In genomic region chr2:99365661-99366060, GRCh38 we compare ENCODE assay signal across 15 cellular contexts. TPM values are rescaled to one million over a fixed set of nuclear protein-coding genes. Genes with fewer than 3 reads are reported as not detected.
DNase-seq lines count a peak whose midpoint lies in the region; ATAC-seq and TF ChIP-seq lines count a peak whose summit lies in the region.
"Had no signal": no experiment of that assay in that cellular context is flagged by ENCODE, and none has a peak within 500 bp of the region (broad histone marks: within the 10 kb centered on the region; RNA-seq: fewer than 3 reads in every experiment).

No MANE protein-coding gene starts in this region.

- H3K56ac ChIP-seq in IMR-90 (ENCODE audit: extremely low read depth, insufficient read depth, low read length) = no peak overlapping the region

- no peak overlapping the region for H4K91ac ChIP-seq in IMR-90 (ENCODE audit: insufficient read depth, low read depth, low read length)

- no peaks in the 10 kb centered on the region for H3K4me1 ChIP-seq in IMR-90 (ENCODE audit: control insufficient read depth, insufficient read depth, low read length)
- H3K4me1 ChIP-seq: BLaER1 treated with 17β-estradiol and CSF1 and Interleukin-3, amounts not matched to agents 10 nM and 100 nM; HAP-1 had no signal

- DNase-seq in EH (ENCODE audit: low read depth) (peak; percentile 20), IMR-90 (peak; percentile 0), fibroblast of mammary gland (ENCODE audit: low read depth) (peak; percentile 7), T-helper 9 cell (no peak)
- DNase-seq: CD8-positive, alpha-beta T cell; COR-L47; DMS 273 treated with DMSO at 0.1 percent for 48 hours; DMS53; DND-41; GDM1; KBM-7 had no signal

- CTCF ChIA-PET in IMR-90 (lab: Yijun Ruan, JAX) = interaction anchor here (2.6 kb wide), 1 partner anchor 14 kb away, joined by 8 read pairs; no protein-coding TSS in a partner anchor

- no peak for TF ChIP-seq CTCF in IMR-90 (conservative IDR thresholded peaks at IDR 0.05; ENCODE audit: low read depth, low read length)
- no peak for TF ChIP-seq CTCF in fibroblast of mammary gland (conservative IDR thresholded peaks at IDR 0.05; ENCODE audit: control insufficient read depth, insufficient read depth, low read depth, low read length)

- dilution Hi-C loops in IMR-90 (cut with HindIII; ENCODE audit: low sequenced_read_pairs, unreplicated experiment) = no loop called here

- no peak overlapping the region for H3K27ac ChIP-seq in IMR-90 (ENCODE audit: insufficient read depth, low read length)
- H3K27ac ChIP-seq: BLaER1 treated with 17β-estradiol and CSF1 and Interleukin-3, amounts not matched to agents 10 nM and 100 nM had no signal

- POLR2A ChIA-PET in IMR-90 (lab: Charles Lee; ENCODE audit: unreplicated experiment) = no interaction called here

- no peak for TF ChIP-seq POLR2A in IMR-90 (IDR thresholded peaks at IDR 0.05; ENCODE audit: low read depth, low read length)

- no peak overlapping the region for H3K9ac ChIP-seq in IMR-90 (ENCODE audit: low read depth, low read length)
- H3K9ac ChIP-seq: BLaER1 treated with 17β-estradiol and CSF1 and Interleukin-3, amounts not matched to agents 10 nM and 100 nM had no signal

- H3K27me3 ChIP-seq in IMR-90 (ENCODE audit: control insufficient read depth, insufficient read depth, low read length) = no peaks in the 10 kb centered on the region
- H3K27me3 ChIP-seq: BLaER1 treated with 17β-estradiol and CSF1 and Interleukin-3, amounts not matched to agents 10 nM and 100 nM had no signal

- no peak for TF ChIP-seq RAD21 in IMR-90 (IDR thresholded peaks at IDR 0.05; ENCODE audit: low read length)

- no peaks in the 10 kb centered on the region for H4K20me1 ChIP-seq in IMR-90 (ENCODE audit: insufficient read depth, low read length)

- H3K4me3 ChIP-seq in IMR-90 (ENCODE audit: insufficient read depth, low read depth, low read length) (no peak overlapping the region), fibroblast of mammary gland (ENCODE audit: control insufficient read depth, low read depth, low read length) (no peak overlapping the region)
- H3K4me3 ChIP-seq: BLaER1 treated with 17β-estradiol and CSF1 and Interleukin-3, amounts not matched to agents 10 nM and 100 nM; HAP-1 had no signal

- no peaks in the 10 kb centered on the region for H3K9me1 ChIP-seq in IMR-90 (ENCODE audit: insufficient read depth, low read length)

- H3K23ac ChIP-seq in IMR-90 (ENCODE audit: low read depth, low read length) = no peak overlapping the region

- H3K4me2 ChIP-seq in IMR-90 (ENCODE audit: low read depth, low read length) = no peak overlapping the region
- H3K4me2 ChIP-seq: BLaER1 treated with 17β-estradiol and CSF1 and Interleukin-3, amounts not matched to agents 10 nM and 100 nM had no signal

- no peak for ATAC-seq in IMR-90 (ENCODE audit: low read depth)
- ATAC-seq in GM18498 (IDR thresholded peaks at IDR 0.05; ENCODE audit: unreplicated experiment) = no peak
- no peak for ATAC-seq in GM21723 (IDR thresholded peaks at IDR 0.05; ENCODE audit: unreplicated experiment)
- ATAC-seq: CD8-positive, alpha-beta T cell had no signal

- H4K8ac ChIP-seq in IMR-90 (ENCODE audit: low read depth in 2 of 2, low read length in 2 of 2) = no peak overlapping the region

- H2AFZ ChIP-seq in IMR-90 (replicated peaks; ENCODE audit: low read length, poor library complexity) = no peak overlapping the region

- no TSS peak for BruUV-seq in IMR-90 (replicated peaks; lab: Mats Ljungman, UMichigan)

- no peak overlapping the region for H4K5ac ChIP-seq in IMR-90 (ENCODE audit: low read depth, low read length)

- H3K79me1 ChIP-seq in IMR-90 (ENCODE audit: low read depth in 1 of 2, low read length in 2 of 2) = peaks cover 0 to 5% of the 10 kb centered on the region in 2 experiments; a peak in 1 of 4 replicates

- no peak overlapping the region for H2BK20ac ChIP-seq in IMR-90 (ENCODE audit: low read depth, low read length)

- WGBS in IMR-90 (ENCODE audit: extremely low coverage in 2 of 2, insufficient read length in 1 of 2), 2 experiments = no CpG with 5 or more reads among the region's 2 CpGs

- H2AK9ac ChIP-seq in IMR-90 (replicated peaks; ENCODE audit: low read depth, low read length, poor library complexity) = no peak overlapping the region

- intact Hi-C loops in IMR-90 (cut with micrococcal nuclease) = no loop called here

- H2AK5ac ChIP-seq in IMR-90 (ENCODE audit: low read depth, low read length) = no peak overlapping the region

- no peak overlapping the region for H3K18ac ChIP-seq in IMR-90 (ENCODE audit: low read depth, low read length)

- H3K9me3 ChIP-seq in IMR-90 (ENCODE audit: control insufficient read depth, insufficient read depth, low read length) = no peaks in the 10 kb centered on the region
- H3K9me3 ChIP-seq: BLaER1 treated with 17β-estradiol and CSF1 and Interleukin-3, amounts not matched to agents 10 nM and 100 nM; HAP-1 had no signal

- no peak overlapping the region for H2BK5ac ChIP-seq in IMR-90 (ENCODE audit: low read depth, low read length, poor library complexity, severe bottlenecking)

- H3K36me3 ChIP-seq in IMR-90 (ENCODE audit: control insufficient read depth, insufficient read depth, low read length) = peaks cover 23% of the 10 kb centered on the region

- no peak overlapping the region for H3K4ac ChIP-seq in IMR-90 (ENCODE audit: low read depth, low read length)

- H2BK120ac ChIP-seq in IMR-90 (ENCODE audit: low read depth, low read length) = no peak overlapping the region

- H2BK15ac ChIP-seq in IMR-90 (ENCODE audit: low read depth, low read length) = no peak overlapping the region

- no peak overlapping the region for H3K14ac ChIP-seq in IMR-90 (replicated peaks; ENCODE audit: low read depth, low read length)

- in situ Hi-C loops in IMR-90 (cut with MboI; ENCODE audit: low sequenced_read_pairs) = no loop called here

TF ChIP-seq in IMR-90, 13 proteins besides CTCF, POLR2A, EP300 and RAD21:
- TF ChIP-seq BHLHE40 (IDR thresholded peaks at IDR 0.05; ENCODE audit: low read depth, low read length) (no peak), FOS (IDR thresholded peaks at IDR 0.05; ENCODE audit: low read depth, low read length) (no peak), USF2 (IDR thresholded peaks at IDR 0.05; ENCODE audit: low read depth, low read length) (no peak), MAFK (IDR thresholded peaks at IDR 0.05; ENCODE audit: low read depth, low read length) (no peak), CHD1 (IDR thresholded peaks at IDR 0.05; ENCODE audit: low read depth, low read length) (no peak), CEBPB (IDR thresholded peaks at IDR 0.05; ENCODE audit: low read depth, low read length) (no peak), SMC3 (IDR thresholded peaks at IDR 0.05; ENCODE audit: low read depth, low read length) (no peak), MXI1 (IDR thresholded peaks at IDR 0.05; ENCODE audit: borderline replicate concordance, low read depth, low read length) (no peak), NFE2L2 (IDR thresholded peaks at IDR 0.05; ENCODE audit: low read depth, low read length) (no peak), RCOR1 (IDR thresholded peaks at IDR 0.05; ENCODE audit: insufficient replicate concordance, low read length) (no peak), RFX5 (IDR thresholded peaks at IDR 0.05; ENCODE audit: low read depth, low read length) (no peak), MAZ (IDR thresholded peaks at IDR 0.05; ENCODE audit: borderline replicate concordance, low read depth, low read length) (no peak)

RNA-seq across cellular contexts. Expression of gene EIF5B, which starts 28.5 kb away (rescaled TPM):
- 19.7 and 26.9 TPM in 2 replicates for total RNA-seq in IMR-90 (2012; rRNA removed)
- polyA plus RNA-seq in IMR-90 (2012; rRNA removed) = 15.7 and 21.8 TPM in 2 replicates
- 1.1 and 6.8 TPM in 2 replicates for polyA plus RNA-seq in IMR-90 (2012; cell fraction: cytosol; rRNA removed)
- polyA plus RNA-seq in IMR-90 (2012; cell fraction: nucleus; rRNA removed; ENCODE audit: low replicate concordance) = 2.1 and 17.4 TPM in 2 replicates

RNA-seq across cellular contexts. Expression of gene TXNDC9, which starts 29.5 kb away (rescaled TPM):
- total RNA-seq in IMR-90 (2012; rRNA removed) = 55.4 and 71.7 TPM in 2 replicates
- polyA plus RNA-seq in IMR-90 (2012; rRNA removed) = 28.9 and 33.9 TPM in 2 replicates
- polyA plus RNA-seq in IMR-90 (2012; cell fraction: cytosol; rRNA removed) = 6.7 and 9.2 TPM in 2 replicates
- polyA plus RNA-seq in IMR-90 (2012; cell fraction: nucleus; rRNA removed; ENCODE audit: low replicate concordance) = 2.2 and 13.8 TPM in 2 replicates
